ENCODE assay signal across 19 cellular contexts in the genomic region with DNA sequence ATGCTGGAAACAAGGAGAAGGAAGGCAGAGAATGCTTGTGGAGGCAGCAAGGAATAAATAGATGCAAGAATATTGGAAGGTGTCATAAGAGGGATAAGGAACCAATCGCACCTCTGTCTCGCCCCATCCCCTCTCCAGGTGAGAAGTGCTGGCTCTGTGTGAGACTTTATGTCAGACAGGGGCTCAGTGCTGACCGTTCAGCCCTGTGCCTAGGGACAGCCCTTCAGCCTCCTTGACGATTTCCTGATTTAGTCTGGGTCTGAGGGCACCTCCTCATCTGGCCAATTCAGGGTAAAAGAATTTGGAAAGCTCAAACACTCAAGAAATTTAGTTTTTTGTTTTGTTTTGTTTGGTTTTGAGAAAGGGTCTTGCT. TPM values are rescaled to one million over a fixed set of nuclear protein-coding genes. Genes with fewer than 3 reads are reported as not detected.
DNase-seq lines count a peak whose midpoint lies in the region; ATAC-seq and TF ChIP-seq lines count a peak whose summit lies in the region.
"Had no signal": no experiment of that assay in that cellular context is flagged by ENCODE, and none has a peak within 500 bp of the region (broad histone marks: within the 10 kb centered on the region; RNA-seq: fewer than 3 reads in every experiment).

No MANE protein-coding gene starts in this region.

- H3K9me3 ChIP-seq in lower lobe of right lung (no peaks in the 10 kb centered on the region), smooth muscle cell (replicated peaks; ENCODE audit: low read depth) (no peaks in the 10 kb centered on the region)
- H3K9me3 ChIP-seq: adrenal gland, esophagus muscularis mucosa had no signal

- 0 out of 2 replicates have a peak, but pooled peaks cover 4% of the 10 kb centered on the region for H3K9me2 ChIP-seq in GM23338 (ENCODE audit: insufficient read depth)

- H3K79me2 ChIP-seq in GM23338 (replicated peaks; ENCODE audit: insufficient read depth): no peaks in the 10 kb centered on the region
- H3K79me2 ChIP-seq in smooth muscle cell (ENCODE audit: low read depth): no peaks in the 10 kb centered on the region
- H3K79me2 ChIP-seq: parathyroid adenoma had no signal

- H3K27me3 ChIP-seq in GM23338 (ENCODE audit: insufficient read depth) (no peaks in the 10 kb centered on the region), lower lobe of right lung (ENCODE audit: low read depth) (no peaks in the 10 kb centered on the region), smooth muscle cell (ENCODE audit: low read depth) (peaks cover 4% of the 10 kb centered on the region)
- H3K27me3 ChIP-seq: adrenal gland had no signal

- H3K27me3 Mint-ChIP-seq in GM23338 (ENCODE audit: insufficient read depth, low read depth, poor library complexity): peaks cover 13% of the 10 kb centered on the region

- H3K4me2 ChIP-seq in GM23338 (no peak overlapping the region), smooth muscle cell (peak overlapping the region; percentile 68)

- TF ChIP-seq CTCF in GM23338 (conservative IDR thresholded peaks at IDR 0.05; ENCODE audit: low read depth in 2 of 2) (no peak), coronary artery (IDR thresholded peaks at IDR 0.05) (no peak), lower lobe of right lung (IDR thresholded peaks at IDR 0.05) (no peak), smooth muscle cell (IDR thresholded peaks at IDR 0.05; ENCODE audit: borderline replicate concordance, insufficient read depth, poor library complexity, severe bottlenecking) (no peak)

- no peaks in the 10 kb centered on the region for H3K36me3 Mint-ChIP-seq in GM23338 (ENCODE audit: low read depth)
- H3K36me3 Mint-ChIP-seq: stimulated activated naive B cell treated with anti-CD40 and anti-IgM and Interleukin-4, amounts not matched to agents 10 μg/mL and 1 μg/mL and 100 μg/mL, for 72 hours; T-cell had no signal

- no peak overlapping the region for H3K4me3 Mint-ChIP-seq in GM23338
- H3K4me3 Mint-ChIP-seq: activated T-helper 17 cell treated with anti-CD3 and anti-CD28 coated beads, Interleukin-2, amount 50 U/mL, for 72 hours; stimulated activated naive B cell treated with anti-CD40 and anti-IgM and Interleukin-4, amounts not matched to agents 10 μg/mL and 1 μg/mL and 100 μg/mL, for 72 hours; T-cell had no signal

- no peaks in the 10 kb centered on the region for H4K20me1 ChIP-seq in GM23338 (replicated peaks; ENCODE audit: insufficient read depth)
- H4K20me1 ChIP-seq in smooth muscle cell (ENCODE audit: low read depth): no peaks in the 10 kb centered on the region

- WGBS in smooth muscle cell (ENCODE audit: low lambda C conversion rate): 71% methylated on average over 4 of the region's 4 CpGs

- ATAC-seq in GM23338 (peak; percentile 34), lower lobe of right lung (peak; percentile 37 to 51), GM19324 (IDR thresholded peaks at IDR 0.05; ENCODE audit: low FRiP score, unreplicated experiment) (no peak)
- ATAC-seq: activated T-helper 17 cell treated with anti-CD3 and anti-CD28 coated beads, Interleukin-2, amount 50 U/mL, for 72 hours; stimulated activated naive B cell treated with anti-CD40 and anti-IgM and Interleukin-4, amounts not matched to agents 10 μg/mL and 1 μg/mL and 100 μg/mL, for 72 hours; T-cell had no signal

- H3K4me3 ChIP-seq in GM23338 (no peak overlapping the region), coronary artery (no peak overlapping the region), lower lobe of right lung (no peak overlapping the region), smooth muscle cell (no peak overlapping the region)
- H3K4me3 ChIP-seq: adrenal gland, esophagus muscularis mucosa had no signal

- H3F3A ChIP-seq in GM23338 (replicated peaks; ENCODE audit: low read depth): no peaks in the 10 kb centered on the region
- H3F3A ChIP-seq in smooth muscle cell (ENCODE audit: low read depth): peaks cover 6% of the 10 kb centered on the region

- H3K27ac ChIP-seq in GM23338 (ENCODE audit: low read depth) (no peak overlapping the region), coronary artery (peak overlapping the region in 1 of 2 donors; percentile 70), lower lobe of right lung (peak overlapping the region; percentile 83), smooth muscle cell (ENCODE audit: low read depth) (peak overlapping the region; percentile 92)
- H3K27ac ChIP-seq: parathyroid adenoma, RWPE1 had no signal

- no peak overlapping the region for H3K27ac Mint-ChIP-seq in GM23338
- H3K27ac Mint-ChIP-seq: activated T-helper 17 cell treated with anti-CD3 and anti-CD28 coated beads, Interleukin-2, amount 50 U/mL, for 72 hours; stimulated activated naive B cell treated with anti-CD40 and anti-IgM and Interleukin-4, amounts not matched to agents 10 μg/mL and 1 μg/mL and 100 μg/mL, for 72 hours; T-cell had no signal

- no peaks in the 10 kb centered on the region; the same call in 2 of the 3 replicates for H3K9me3 Mint-ChIP-seq in GM23338
- H3K9me3 Mint-ChIP-seq: activated T-helper 17 cell treated with anti-CD3 and anti-CD28 coated beads, Interleukin-2, amount 50 U/mL, for 72 hours; T-cell had no signal

- intact Hi-C loops in lower lobe of right lung (cut with DNase I): no loop called here

- DNase-seq in GM23338 (ENCODE audit: low spot score) (no peak), coronary artery (ENCODE audit: low spot score) (peak; percentile 62), lower lobe of right lung (no peak), smooth muscle cell (lab: John Stamatoyannopoulos, UW; ENCODE audit: unreplicated experiment) (no peak), erythroblast (lab: John Stamatoyannopoulos, UW) (no peak), NCI-H1417 (lab: John Stamatoyannopoulos, UW) (no peak), NCI-H526 (lab: John Stamatoyannopoulos, UW) (no peak)
- DNase-seq: glutamatergic neuron; MV-4-11; NCI-H82; stimulated activated CD4-positive, alpha-beta T cell treated with anti-CD3 and anti-CD28 coated beads, Interleukin-12 subunit alpha, Interleukin-12 subunit beta, amount 100 ng/mL, for 4 hours; stimulated activated naive B cell treated with anti-CD40 and anti-IgM and Interleukin-4, amounts not matched to agents 10 μg/mL and 1 μg/mL and 100 μg/mL, for 72 hours; T-cell had no signal

- no peaks in the 10 kb centered on the region for H3K4me1 ChIP-seq in GM23338 (ENCODE audit: insufficient read depth)
- peaks cover 10% of the 10 kb centered on the region for H3K4me1 ChIP-seq in lower lobe of right lung
- H3K4me1 ChIP-seq in smooth muscle cell (ENCODE audit: low read depth): peaks cover 9% of the 10 kb centered on the region
- H3K4me1 ChIP-seq: adrenal gland, parathyroid adenoma had no signal

- H3K4me1 Mint-ChIP-seq in GM23338: peaks cover 10% of the 10 kb centered on the region; the same call in 2 of the 3 replicates
- H3K4me1 Mint-ChIP-seq: activated T-helper 17 cell treated with anti-CD3 and anti-CD28 coated beads, Interleukin-2, amount 50 U/mL, for 72 hours; stimulated activated naive B cell treated with anti-CD40 and anti-IgM and Interleukin-4, amounts not matched to agents 10 μg/mL and 1 μg/mL and 100 μg/mL, for 72 hours; T-cell had no signal

- H2AFZ ChIP-seq in GM23338 (peak overlapping the region; percentile 78; the same call in 1 of the 2 replicates), smooth muscle cell (ENCODE audit: low read depth) (peak overlapping the region; percentile 47)

- peak overlapping the region; percentile 45 for H3K9ac ChIP-seq in smooth muscle cell (ENCODE audit: low read depth)
- H3K9ac ChIP-seq: parathyroid adenoma had no signal

- H3K36me3 ChIP-seq in GM23338 (ENCODE audit: insufficient read depth) (no peaks in the 10 kb centered on the region), lower lobe of right lung (no peaks in the 10 kb centered on the region), smooth muscle cell (ENCODE audit: low read depth) (no peaks in the 10 kb centered on the region)
- H3K36me3 ChIP-seq: adrenal gland, esophagus muscularis mucosa had no signal

- no peak for TF ChIP-seq POLR2A in erythroblast (IDR thresholded peaks at IDR 0.05; ENCODE audit: low read length)

RNA-seq across cellular contexts. Expression of gene FAM241B, which starts 54.9 kb away (rescaled TPM):
- total RNA-seq in GM23338 (2014; rRNA removed; shearing (Covaris generic)): 6.7 and 8.7 TPM in 2 replicates
- polyA plus RNA-seq in GM23338 (2016; fragmentation: Nextera tagmentation; extraction: Ambion mirVana) (28.3 and 30.6 TPM in 2 replicates), smooth muscle cell (8.0 and 9.6 TPM in 2 replicates)
- total RNA-seq in lower lobe of right lung (5.0 TPM), smooth muscle cell (0.81 and 4.1 TPM in 2 replicates)
